Comparison of ENCODE assay signal across 8 cellular contexts in genomic region chr17:14926526-14927122, GRCh38.
A peak's percentile ranks its signal among the peaks of the same experiment; 100 is the strongest.
DNase-seq lines count a peak whose midpoint lies in the region; ATAC-seq and TF ChIP-seq lines count a peak whose summit lies in the region.

No MANE protein-coding gene starts in this region.

- peaks cover 0 to 19% (median 0%) of the 10 kb centered on the region in 3 donors for H3K27me3 ChIP-seq in stomach

- no peaks in the 10 kb centered on the region for H3K9me3 Mint-ChIP-seq in endothelial cell (ENCODE audit: unreplicated experiment)
- peaks cover 0 to 1% (median 0%) of the 10 kb centered on the region in 9 donors for H3K9me3 Mint-ChIP-seq in naive thymus-derived CD8-positive, alpha-beta T cell

- no peaks in the 10 kb centered on the region for H3K27me3 Mint-ChIP-seq in endothelial cell (ENCODE audit: unreplicated experiment)
- peaks cover 2 to 12% (median 8%) of the 10 kb centered on the region in 5 donors for H3K27me3 Mint-ChIP-seq in naive thymus-derived CD8-positive, alpha-beta T cell

- no peaks in the 10 kb centered on the region for H3K9me3 ChIP-seq in stomach

- in situ Hi-C loops in ACHN (cut with HindIII; ENCODE audit: low pct_ligation_motif_present, low pct_unique_long_range_greater_than_20kb, low sequenced_read_pairs): no loop called here

- peak; percentile 94 for TF ChIP-seq CTCF in endothelial cell (IDR thresholded peaks at IDR 0.05; ENCODE audit: unreplicated experiment)
- TF ChIP-seq CTCF in stomach (IDR thresholded peaks at IDR 0.05): peak in 5 of 7 experiments; percentile 24 to 69 (median 55)

- POLR2A ChIA-PET in naive thymus-derived CD8-positive, alpha-beta T cell (lab: Charles Lee): interaction anchor here (1.0 kb wide), 1 partner anchor 624 kb away, joined by 4 read pairs; no protein-coding TSS in a partner anchor

- 14 to 15% (median 15%) methylated on average over 7 of the region's 7 CpGs for WGBS in stomach, 5 donors

- H3K36me3 Mint-ChIP-seq in endothelial cell (ENCODE audit: low read depth, unreplicated experiment): no peaks in the 10 kb centered on the region
- no peaks in the 10 kb centered on the region for H3K36me3 Mint-ChIP-seq in naive thymus-derived CD8-positive, alpha-beta T cell

- no peak overlapping the region for H3K27ac Mint-ChIP-seq in endothelial cell (ENCODE audit: unreplicated experiment)
- H3K27ac Mint-ChIP-seq in naive thymus-derived CD8-positive, alpha-beta T cell: no peak overlapping the region

- no peak for ATAC-seq in naive thymus-derived CD8-positive, alpha-beta T cell
- ATAC-seq in HG02852 (IDR thresholded peaks at IDR 0.05; ENCODE audit: unreplicated experiment): no peak

- H3K4me1 Mint-ChIP-seq in endothelial cell (ENCODE audit: unreplicated experiment): no peaks in the 10 kb centered on the region
- no peaks in the 10 kb centered on the region for H3K4me1 Mint-ChIP-seq in naive thymus-derived CD8-positive, alpha-beta T cell

- TF ChIP-seq EP300 in stomach (IDR thresholded peaks at IDR 0.05): no peak

- intact Hi-C loops in stomach (cut with DNase I; ENCODE audit: low total_unique reads): no loop called here

- no peak overlapping the region for H3K27ac ChIP-seq in stomach

- no peak for TF ChIP-seq POLR2A in stomach (IDR thresholded peaks at IDR 0.05)

- no peak overlapping the region for H3K4me3 ChIP-seq in stomach

- peaks cover 0 to 7% (median 0%) of the 10 kb centered on the region in 4 donors for H3K4me1 ChIP-seq in stomach

- H3K36me3 ChIP-seq in stomach: no peaks in the 10 kb centered on the region

- no peak overlapping the region for H3K4me3 Mint-ChIP-seq in endothelial cell (ENCODE audit: unreplicated experiment)
- no peak overlapping the region for H3K4me3 Mint-ChIP-seq in naive thymus-derived CD8-positive, alpha-beta T cell

- peak; percentile 61 for DNase-seq in ACHN
- peak; percentile 6 for DNase-seq in GM19238 (ENCODE audit: insufficient read length, low spot score)
- DNase-seq in NCI-H82 (lab: John Stamatoyannopoulos, UW): peak; percentile 82
- peak; percentile 4 to 23 for DNase-seq in activated CD8-positive, alpha-beta memory T cell treated with anti-CD3 and anti-CD28 coated beads for 4 hours (ENCODE audit: low read depth in 2 of 2)
- peak; percentile 62 for DNase-seq in endothelial cell (ENCODE audit: low spot score)
- peak; percentile 25 to 75 (median 50) for DNase-seq in naive thymus-derived CD8-positive, alpha-beta T cell
- DNase-seq in stomach: peak; percentile 42

Comparison
In these comparisons a context has a peak if more than half of its experiments do, and no peak if none do; other contexts are left out.
1. DNase-seq: peak in every context shown above with its lines; median percentile 82 in NCI-H82; 62 in endothelial cell; 61 in ACHN; 50 in naive thymus-derived CD8-positive, alpha-beta T cell; 42 in stomach; 14 in activated CD8-positive, alpha-beta memory T cell treated with anti-CD3 and anti-CD28 coated beads for 4 hours; 6 in GM19238.